In genomic region chr3:45676248-45677044, GRCh38 we compare ENCODE assay signal across 11 cellular contexts. TPM values are rescaled to one million over a fixed set of nuclear protein-coding genes. Genes with fewer than 3 reads are reported as not detected.
DNase-seq lines count a peak whose midpoint lies in the region; ATAC-seq and TF ChIP-seq lines count a peak whose summit lies in the region.
"Had no signal": no experiment of that assay in that cellular context is flagged by ENCODE, and none has a peak within 500 bp of the region (broad histone marks: within the 10 kb centered on the region; RNA-seq: fewer than 3 reads in every experiment).

No MANE protein-coding gene starts in this region.

- peaks cover 22% of the 10 kb centered on the region for H3K4me1 ChIP-seq in HUES64 (ENCODE audit: insufficient read depth, low read length)
- peaks cover 24% of the 10 kb centered on the region for H3K4me1 ChIP-seq in iPS-20b (ENCODE audit: insufficient read depth, low read length)

- H3K4me3 ChIP-seq in HUES64 (ENCODE audit: low read length) (no peak overlapping the region), iPS-20b (ENCODE audit: low read length) (no peak overlapping the region), lower leg skin (ENCODE audit: low read depth, poor library complexity, severe bottlenecking) (no peak overlapping the region)
- H3K4me3 ChIP-seq: GM12878 had no signal

- H3K27me3 Mint-ChIP-seq in activated T-helper 2 cell treated with anti-CD3 and anti-CD28 coated beads, Interferon-gamma antibody, Interleukin-2, Interleukin-4, amounts not matched to agents 10 μg/mL and 5 μg/mL and 100 μg/mL, durations not matched to agents 14 hours and 24 hours and 36 hours (ENCODE audit: low read depth) = no peaks in the 10 kb centered on the region

- no peak for DNase-seq in activated T-helper 2 cell treated with anti-CD3 and anti-CD28 coated beads, Interferon-gamma antibody, Interleukin-2, Interleukin-4, amounts not matched to agents 10 μg/mL and 5 μg/mL and 100 μg/mL, durations not matched to agents 14 hours and 24 hours and 36 hours (ENCODE audit: low spot score)
- no peak for DNase-seq in stimulated activated effector memory CD8-positive, alpha-beta T cell treated with anti-CD3 and anti-CD28 coated beads, Interleukin-12 subunit alpha, Interleukin-12 subunit beta, amount 100 ng/mL, for 72 hours (ENCODE audit: low spot score in 2 of 2)
- DNase-seq in COLO668 (lab: John Stamatoyannopoulos, UW; ENCODE audit: unreplicated experiment) = no peak
- DNase-seq in stimulated activated CD4-positive, alpha-beta T cell treated with anti-CD3 and anti-CD28 coated beads, Interleukin-15, amount 100 ng/mL, for 24 hours = no peak
- DNase-seq in lower leg skin (ENCODE audit: low spot score in 2 of 2) = no peak
- no peak for DNase-seq in HEK293T (ENCODE audit: extremely low spot score)
- DNase-seq: kidney glomerular epithelial cell had no signal

- peaks cover 59% of the 10 kb centered on the region for H3K36me3 Mint-ChIP-seq in activated T-helper 2 cell treated with anti-CD3 and anti-CD28 coated beads, Interferon-gamma antibody, Interleukin-2, Interleukin-4, amounts not matched to agents 10 μg/mL and 5 μg/mL and 100 μg/mL, durations not matched to agents 14 hours and 24 hours and 36 hours (ENCODE audit: low read depth)
- H3K36me3 Mint-ChIP-seq in stimulated activated effector memory CD8-positive, alpha-beta T cell treated with anti-CD3 and anti-CD28 coated beads, Interleukin-12 subunit alpha, Interleukin-12 subunit beta, amount 100 ng/mL, for 72 hours = peaks cover 59% of the 10 kb centered on the region

- peak overlapping the region; percentile 61 for H3K4me3 Mint-ChIP-seq in activated T-helper 2 cell treated with anti-CD3 and anti-CD28 coated beads, Interferon-gamma antibody, Interleukin-2, Interleukin-4, amounts not matched to agents 10 μg/mL and 5 μg/mL and 100 μg/mL, durations not matched to agents 14 hours and 24 hours and 36 hours (ENCODE audit: low read depth)
- H3K4me3 Mint-ChIP-seq in stimulated activated effector memory CD8-positive, alpha-beta T cell treated with anti-CD3 and anti-CD28 coated beads, Interleukin-12 subunit alpha, Interleukin-12 subunit beta, amount 100 ng/mL, for 72 hours = peak overlapping the region; percentile 63

- H3K9ac ChIP-seq in HUES64 (ENCODE audit: low read depth, low read length) = no peak overlapping the region
- H3K9ac ChIP-seq in iPS-20b (ENCODE audit: low read depth, low read length) = peak overlapping the region; percentile 55; the same call in 1 of the 2 replicates
- H3K9ac ChIP-seq: KMS-11 had no signal

- H3K27ac Mint-ChIP-seq in activated T-helper 2 cell treated with anti-CD3 and anti-CD28 coated beads, Interferon-gamma antibody, Interleukin-2, Interleukin-4, amounts not matched to agents 10 μg/mL and 5 μg/mL and 100 μg/mL, durations not matched to agents 14 hours and 24 hours and 36 hours = peak overlapping the region; percentile 85
- peak overlapping the region; percentile 95 for H3K27ac Mint-ChIP-seq in stimulated activated effector memory CD8-positive, alpha-beta T cell treated with anti-CD3 and anti-CD28 coated beads, Interleukin-12 subunit alpha, Interleukin-12 subunit beta, amount 100 ng/mL, for 72 hours

- peak; percentile 48 for ATAC-seq in stimulated activated effector memory CD8-positive, alpha-beta T cell treated with anti-CD3 and anti-CD28 coated beads, Interleukin-12 subunit alpha, Interleukin-12 subunit beta, amount 100 ng/mL, for 72 hours
- ATAC-seq: GM12878 had no signal

- POLR2A ChIA-PET in HEK293T (lab: Yijun Ruan, JAX) = no interaction called here

- no peaks in the 10 kb centered on the region for H3K27me3 ChIP-seq in HUES64 (ENCODE audit: insufficient read depth, low read length)
- no peaks in the 10 kb centered on the region for H3K27me3 ChIP-seq in iPS-20b (ENCODE audit: insufficient read depth, low read length)

- 0 out of 2 replicates have a peak overlapping the region, but pooled peaks have one; percentile 10 for H3K27ac ChIP-seq in HUES64 (ENCODE audit: low read depth, low read length)
- H3K27ac ChIP-seq in iPS-20b (ENCODE audit: low read length) = peak overlapping the region; percentile 71
- H3K27ac ChIP-seq: KMS-11 had no signal

- H3K9me3 Mint-ChIP-seq in activated T-helper 2 cell treated with anti-CD3 and anti-CD28 coated beads, Interferon-gamma antibody, Interleukin-2, Interleukin-4, amounts not matched to agents 10 μg/mL and 5 μg/mL and 100 μg/mL, durations not matched to agents 14 hours and 24 hours and 36 hours = no peaks in the 10 kb centered on the region
- H3K9me3 Mint-ChIP-seq in stimulated activated effector memory CD8-positive, alpha-beta T cell treated with anti-CD3 and anti-CD28 coated beads, Interleukin-12 subunit alpha, Interleukin-12 subunit beta, amount 100 ng/mL, for 72 hours = no peaks in the 10 kb centered on the region

- peaks cover 17% of the 10 kb centered on the region for H3K4me1 Mint-ChIP-seq in activated T-helper 2 cell treated with anti-CD3 and anti-CD28 coated beads, Interferon-gamma antibody, Interleukin-2, Interleukin-4, amounts not matched to agents 10 μg/mL and 5 μg/mL and 100 μg/mL, durations not matched to agents 14 hours and 24 hours and 36 hours (ENCODE audit: low read depth)
- H3K4me1 Mint-ChIP-seq in stimulated activated effector memory CD8-positive, alpha-beta T cell treated with anti-CD3 and anti-CD28 coated beads, Interleukin-12 subunit alpha, Interleukin-12 subunit beta, amount 100 ng/mL, for 72 hours = peaks cover 15% of the 10 kb centered on the region

- no peak for TF ChIP-seq CTCF in lower leg skin (IDR thresholded peaks at IDR 0.05)

- CTCF ChIA-PET in HEK293T (lab: Yijun Ruan, JAX) = no interaction called here

- TF ChIP-seq POLR2A in lower leg skin (IDR thresholded peaks at IDR 0.05) = no peak

- WGBS in HUES64 = 88% methylated on average over 5 of the region's 7 CpGs
- WGBS in lower leg skin, 2 donors = 36 to 45% methylated on average over 7 of the region's 7 CpGs

- H3K36me3 ChIP-seq in HUES64 (ENCODE audit: insufficient read depth, low read length) (peaks cover 59% of the 10 kb centered on the region), iPS-20b (ENCODE audit: insufficient read depth, low read depth, low read length) (peaks cover 50% of the 10 kb centered on the region)

- intact Hi-C loops in activated T-helper 2 cell treated with anti-CD3 and anti-CD28 coated beads, Interferon-gamma antibody, Interleukin-2, Interleukin-4, amounts not matched to agents 10 μg/mL and 5 μg/mL and 100 μg/mL, durations not matched to agents 14 hours and 24 hours and 36 hours (cut with micrococcal nuclease) = no loop called here
- intact Hi-C loops in lower leg skin (cut with DNase I; ENCODE audit: low total_unique reads) = no loop called here

- H3K9me3 ChIP-seq in HUES64 (ENCODE audit: insufficient read depth, low read depth, low read length) = no peaks in the 10 kb centered on the region
- H3K9me3 ChIP-seq in iPS-20b (ENCODE audit: insufficient read depth, low read depth, low read length) = no peaks in the 10 kb centered on the region

TF ChIP-seq in HEK293T, 16 proteins besides CTCF, POLR2A, EP300 and RAD21:
- TF ChIP-seq TARDBP (IDR thresholded peaks at IDR 0.05) (no peak), NFRKB (IDR thresholded peaks at IDR 0.05) (no peak), SP1 (IDR thresholded peaks at IDR 0.05) (no peak), BHLHE40 (IDR thresholded peaks at IDR 0.05; ENCODE audit: borderline replicate concordance) (no peak), CTBP1 (IDR thresholded peaks at IDR 0.05; ENCODE audit: borderline replicate concordance) (no peak), FOXA1 (IDR thresholded peaks at IDR 0.05) (no peak), ZNF384 (IDR thresholded peaks at IDR 0.05) (no peak), FOXK2 (IDR thresholded peaks at IDR 0.05) (no peak), FOXM1 (IDR thresholded peaks at IDR 0.05; ENCODE audit: borderline replicate concordance) (no peak), ELF4 (IDR thresholded peaks at IDR 0.05) (no peak), LEF1 (IDR thresholded peaks at IDR 0.05; ENCODE audit: borderline replicate concordance) (no peak), SUZ12 (IDR thresholded peaks at IDR 0.05) (no peak), L3MBTL2 (conservative IDR thresholded peaks at IDR 0.05) (no peak), HDGF (IDR thresholded peaks at IDR 0.05; ENCODE audit: borderline replicate concordance) (no peak), PKNOX1 (IDR thresholded peaks at IDR 0.05) (no peak), ARNT (IDR thresholded peaks at IDR 0.05) (no peak)

RNA-seq across cellular contexts. Expression of gene SACM1L, which starts 12.8 kb away (rescaled TPM):
- 34.1 TPM for polyA plus RNA-seq in HUES64 (2013, experiment 1 of 2)
- polyA plus RNA-seq in HUES64 (2013, experiment 2 of 2) = 33.5 TPM
- 105 and 107 TPM in 2 replicates for total RNA-seq in activated T-helper 2 cell treated with anti-CD3 and anti-CD28 coated beads, Interferon-gamma antibody, Interleukin-2, Interleukin-4, amounts not matched to agents 10 μg/mL and 5 μg/mL and 100 μg/mL, durations not matched to agents 14 hours and 24 hours and 36 hours
- 10 to 100 TPM; 23.8 to 34.6 (median 32.1) TPM for total RNA-seq in lower leg skin
